Comparison of ENCODE assay signal across 1 cellular context in genomic region chr18:55252946-55253345, GRCh38.
TF ChIP-seq lines count a peak whose summit lies in the region.

No MANE protein-coding gene starts in this region.

TF ChIP-seq in GM12878, 131 proteins besides CTCF, POLR2A, EP300 and RAD21 (continued from another document):
- TF ChIP-seq, protein P1, sequence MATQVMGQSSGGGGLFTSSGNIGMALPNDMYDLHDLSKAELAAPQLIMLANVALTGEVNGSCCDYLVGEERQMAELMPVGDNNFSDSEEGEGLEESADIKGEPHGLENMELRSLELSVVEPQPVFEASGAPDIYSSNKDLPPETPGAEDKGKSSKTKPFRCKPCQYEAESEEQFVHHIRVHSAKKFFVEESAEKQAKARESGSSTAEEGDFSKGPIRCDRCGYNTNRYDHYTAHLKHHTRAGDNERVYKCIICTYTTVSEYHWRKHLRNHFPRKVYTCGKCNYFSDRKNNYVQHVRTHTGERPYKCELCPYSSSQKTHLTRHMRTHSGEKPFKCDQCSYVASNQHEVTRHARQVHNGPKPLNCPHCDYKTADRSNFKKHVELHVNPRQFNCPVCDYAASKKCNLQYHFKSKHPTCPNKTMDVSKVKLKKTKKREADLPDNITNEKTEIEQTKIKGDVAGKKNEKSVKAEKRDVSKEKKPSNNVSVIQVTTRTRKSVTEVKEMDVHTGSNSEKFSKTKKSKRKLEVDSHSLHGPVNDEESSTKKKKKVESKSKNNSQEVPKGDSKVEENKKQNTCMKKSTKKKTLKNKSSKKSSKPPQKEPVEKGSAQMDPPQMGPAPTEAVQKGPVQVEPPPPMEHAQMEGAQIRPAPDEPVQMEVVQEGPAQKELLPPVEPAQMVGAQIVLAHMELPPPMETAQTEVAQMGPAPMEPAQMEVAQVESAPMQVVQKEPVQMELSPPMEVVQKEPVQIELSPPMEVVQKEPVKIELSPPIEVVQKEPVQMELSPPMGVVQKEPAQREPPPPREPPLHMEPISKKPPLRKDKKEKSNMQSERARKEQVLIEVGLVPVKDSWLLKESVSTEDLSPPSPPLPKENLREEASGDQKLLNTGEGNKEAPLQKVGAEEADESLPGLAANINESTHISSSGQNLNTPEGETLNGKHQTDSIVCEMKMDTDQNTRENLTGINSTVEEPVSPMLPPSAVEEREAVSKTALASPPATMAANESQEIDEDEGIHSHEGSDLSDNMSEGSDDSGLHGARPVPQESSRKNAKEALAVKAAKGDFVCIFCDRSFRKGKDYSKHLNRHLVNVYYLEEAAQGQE (IDR thresholded peaks at IDR 0.05; ENCODE audit: low read depth, low read length), result no peak
- no peak for TF ChIP-seq PAX5 (IDR thresholded peaks at IDR 0.05; ENCODE audit: borderline replicate concordance, low read depth, low read length)
